Comparison of ENCODE assay signal across 8 cellular contexts in the genomic region with DNA sequence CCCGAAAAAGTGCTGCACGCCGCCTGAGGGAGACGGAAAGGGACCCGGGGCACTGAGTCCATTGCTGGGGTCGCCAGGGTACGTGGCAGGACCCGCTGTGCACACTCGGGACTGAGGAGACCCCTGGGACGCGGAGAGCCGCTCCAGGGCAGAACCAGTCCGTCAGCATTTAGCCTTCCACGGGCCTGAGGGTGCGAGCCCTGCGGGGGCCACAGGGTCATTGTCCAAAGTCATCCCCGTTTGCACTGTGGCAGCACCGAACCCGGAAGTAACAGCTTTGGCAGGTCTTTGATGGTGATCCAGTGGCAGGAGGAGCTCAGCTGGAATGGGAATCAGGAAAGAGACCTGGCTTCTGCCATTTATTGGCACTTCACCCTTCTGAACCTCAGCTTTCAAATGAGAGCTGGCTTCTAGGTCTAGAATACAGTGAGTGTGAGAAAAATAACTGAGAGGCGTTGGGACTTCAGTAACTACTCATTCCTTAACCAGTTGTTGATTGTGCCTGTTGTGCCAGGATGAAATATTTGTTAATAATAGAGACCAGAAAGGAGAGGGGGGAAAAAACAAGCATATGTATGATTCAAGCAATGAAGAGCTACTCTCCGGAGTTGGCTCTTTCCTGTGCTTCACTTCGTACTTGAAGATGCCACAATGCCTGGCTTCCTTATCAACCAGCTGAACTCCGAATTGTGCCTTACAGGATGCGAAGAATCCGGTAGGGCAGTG. TPM values are rescaled to one million over a fixed set of nuclear protein-coding genes. Genes with fewer than 3 reads are reported as not detected.
DNase-seq lines count a peak whose midpoint lies in the region; ATAC-seq and TF ChIP-seq lines count a peak whose summit lies in the region.

No MANE protein-coding gene starts in this region.

- peak overlapping the region; percentile 86 to 95 for H3K27ac Mint-ChIP-seq in stimulated activated naive CD8-positive, alpha-beta T cell treated with anti-CD3 and anti-CD28 coated beads, Interleukin-15, amount 100 ng/mL, for 72 hours

- WGBS in GM23248 (ENCODE audit: low coverage in 1 of 2, low lambda C conversion rate in 2 of 2, missing lambda C conversion rate in 2 of 2), 2 experiments = 1% methylated on average over 22 to 24 of the region's 25 CpGs
- WGBS in lower leg skin, 2 donors = 1% methylated on average over 20 to 25 of the region's 25 CpGs

- H3K79me2 ChIP-seq in GM23248 (ENCODE audit: insufficient read depth) = peaks cover 44% of the 10 kb centered on the region

- intact Hi-C loops in lower leg skin (cut with DNase I; ENCODE audit: low total_unique reads) = no loop called here

- H3K4me1 ChIP-seq in GM23248 (ENCODE audit: insufficient read depth) = peaks cover 34% of the 10 kb centered on the region
- peaks cover 14% of the 10 kb centered on the region for H3K4me1 ChIP-seq in effector memory CD4-positive, alpha-beta T cell (ENCODE audit: control insufficient read depth, insufficient read depth, low read length, poor library complexity, severe bottlenecking)

- H3K27me3 ChIP-seq in GM23248 (replicated peaks; ENCODE audit: insufficient read depth) (no peaks in the 10 kb centered on the region), MG63 (no peaks in the 10 kb centered on the region)
- no peaks in the 10 kb centered on the region for H3K27me3 ChIP-seq in effector memory CD4-positive, alpha-beta T cell (replicated peaks; ENCODE audit: control insufficient read depth, insufficient read depth, low read length, poor library complexity, severe bottlenecking)

- peak; percentile 23 for ATAC-seq in stimulated activated naive CD8-positive, alpha-beta T cell treated with anti-CD3 and anti-CD28 coated beads, Interleukin-15, amount 100 ng/mL, for 72 hours
- no peak for ATAC-seq in GM18858 (IDR thresholded peaks at IDR 0.05; ENCODE audit: unreplicated experiment)

- DNase-seq in EL (peak; percentile 55), GM23248 (peak; percentile 73), MG63 (peak; percentile 54), lower leg skin (ENCODE audit: low spot score in 2 of 2) (peak; percentile 69 to 94)
- DNase-seq in effector memory CD4-positive, alpha-beta T cell = peak in 1 of 3 donors; percentile 25
- peak; percentile 29 for DNase-seq in stimulated activated naive CD8-positive, alpha-beta T cell treated with anti-CD3 and anti-CD28 coated beads, Interleukin-15, amount 100 ng/mL, for 72 hours

- H3K9ac ChIP-seq in GM23248 = peak overlapping the region; percentile 96

- H3K27me3 Mint-ChIP-seq in stimulated activated naive CD8-positive, alpha-beta T cell treated with anti-CD3 and anti-CD28 coated beads, Interleukin-15, amount 100 ng/mL, for 72 hours = no peaks in the 10 kb centered on the region

- H3K36me3 ChIP-seq in GM23248 (ENCODE audit: low read depth) (no peaks in the 10 kb centered on the region), MG63 (no peaks in the 10 kb centered on the region)
- no peaks in the 10 kb centered on the region for H3K36me3 ChIP-seq in effector memory CD4-positive, alpha-beta T cell (ENCODE audit: control insufficient read depth, insufficient read depth, low read length)

- peaks cover 29% of the 10 kb centered on the region for H3F3A ChIP-seq in GM23248 (ENCODE audit: insufficient read depth)

- no peaks in the 10 kb centered on the region for H3K9me2 ChIP-seq in GM23248 (ENCODE audit: insufficient read depth)

- peak overlapping the region; percentile 93 for H2AFZ ChIP-seq in GM23248

- H3K4me1 Mint-ChIP-seq in stimulated activated naive CD8-positive, alpha-beta T cell treated with anti-CD3 and anti-CD28 coated beads, Interleukin-15, amount 100 ng/mL, for 72 hours = peaks cover 48% of the 10 kb centered on the region

- peak overlapping the region; percentile 93 to 96 for H3K4me3 Mint-ChIP-seq in stimulated activated naive CD8-positive, alpha-beta T cell treated with anti-CD3 and anti-CD28 coated beads, Interleukin-15, amount 100 ng/mL, for 72 hours

- H3K9me3 Mint-ChIP-seq in stimulated activated naive CD8-positive, alpha-beta T cell treated with anti-CD3 and anti-CD28 coated beads, Interleukin-15, amount 100 ng/mL, for 72 hours = no peaks in the 10 kb centered on the region

- H3K4me3 ChIP-seq in GM23248 (peak overlapping the region; percentile 89), MG63 (peak overlapping the region; percentile 82), WI38 (ENCODE audit: low read depth, low read length) (peak overlapping the region; percentile 70), lower leg skin (ENCODE audit: low read depth, poor library complexity, severe bottlenecking) (peak overlapping the region; percentile 96)
- peak overlapping the region; percentile 85 for H3K4me3 ChIP-seq in effector memory CD4-positive, alpha-beta T cell (ENCODE audit: insufficient read depth, low read depth, low read length, poor library complexity, severe bottlenecking)

- H4K20me1 ChIP-seq in GM23248 (ENCODE audit: insufficient read depth) = peaks cover 11% of the 10 kb centered on the region; the same call in 1 of the 2 replicates

- H3K9me3 ChIP-seq in GM23248 (ENCODE audit: low read depth) (no peaks in the 10 kb centered on the region), MG63 (no peaks in the 10 kb centered on the region)
- no peaks in the 10 kb centered on the region for H3K9me3 ChIP-seq in effector memory CD4-positive, alpha-beta T cell (ENCODE audit: control insufficient read depth, low read length)

- no peak for TF ChIP-seq POLR2A in lower leg skin (IDR thresholded peaks at IDR 0.05)

- H3K4me2 ChIP-seq in GM23248 (ENCODE audit: unreplicated experiment) = peak overlapping the region; percentile 97

- H3K27ac ChIP-seq in GM23248 = peak overlapping the region; percentile 93
- peak overlapping the region; percentile 71 for H3K27ac ChIP-seq in effector memory CD4-positive, alpha-beta T cell (ENCODE audit: insufficient read depth, low read length, poor library complexity, severe bottlenecking)

- in situ Hi-C loops in GM23248 (cut with MboI) = no loop called here

- no peak for TF ChIP-seq CTCF in WI38 (IDR thresholded peaks at IDR 0.05; ENCODE audit: low read depth, low read length)
- no peak for TF ChIP-seq CTCF in lower leg skin (IDR thresholded peaks at IDR 0.05)

RNA-seq across cellular contexts. Expression of a gene that starts 0.8 kb away (rescaled TPM):
- total RNA-seq in GM23248 (2014; rRNA removed; shearing (Covaris generic)) = 43.3 and 47.3 TPM in 2 replicates
- polyA plus RNA-seq in GM23248 (2016; fragmentation: Nextera tagmentation; extraction: Ambion mirVana) = 20.1 and 20.3 TPM in 2 replicates
- total RNA-seq in MG63 (2014; rRNA removed; shearing (Covaris generic); ENCODE audit: low replicate concordance) = 18.0 and 34.1 TPM in 2 replicates
- total RNA-seq in lower leg skin = 10 to 100 TPM; 29.9 to 35.2 (median 31.4) TPM
